Comparison of ENCODE assay signal across 1 cellular context in the genomic region with DNA sequence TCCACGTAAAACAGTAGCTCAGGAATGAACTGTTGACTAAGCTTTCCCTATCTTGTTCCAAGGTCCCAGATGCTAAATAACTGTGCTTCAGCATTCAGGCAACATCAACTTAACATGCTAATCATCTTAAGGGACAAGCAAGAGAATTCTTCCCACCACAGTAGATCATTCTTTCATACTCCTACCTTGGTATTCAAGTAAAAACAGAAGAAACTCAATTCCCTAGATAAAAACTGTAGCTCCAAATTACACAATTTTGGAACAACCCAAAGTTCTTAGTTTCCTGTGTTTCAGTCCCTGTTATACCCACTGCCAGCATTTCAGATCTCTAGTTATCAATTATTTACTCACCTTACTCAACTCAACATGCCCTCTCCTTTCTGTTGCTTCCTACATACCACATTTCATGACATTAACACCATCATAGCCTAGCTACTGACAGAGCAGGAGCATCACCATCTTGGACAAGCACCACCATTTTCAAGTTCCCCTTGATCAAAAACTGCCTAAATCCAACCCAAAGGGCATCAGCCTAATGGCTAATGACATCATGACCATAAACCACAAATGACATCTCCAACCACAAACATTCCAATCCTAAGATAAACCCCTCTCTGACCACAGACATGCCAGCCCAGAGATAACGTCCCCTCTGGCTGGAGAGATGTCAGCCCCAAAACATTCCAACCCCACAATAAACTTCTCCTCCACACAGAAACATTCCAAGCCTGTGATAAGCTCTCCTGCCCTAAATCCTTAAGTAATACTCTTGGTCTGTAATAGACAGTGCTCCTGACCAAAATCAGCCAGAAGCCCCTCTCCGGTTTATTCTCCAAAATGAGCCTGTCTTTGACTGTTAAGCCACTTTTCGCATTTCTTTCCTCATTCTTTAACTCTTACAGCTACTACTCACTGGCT.
TF ChIP-seq lines count a peak whose summit lies in the region.

No MANE protein-coding gene starts in this region.

TF ChIP-seq in IMR-90, 13 proteins besides CTCF, POLR2A, EP300 and RAD21 (continued from another document):
- peak; percentile 29 for TF ChIP-seq FOS (IDR thresholded peaks at IDR 0.05; ENCODE audit: low read depth, low read length)
- TF ChIP-seq, protein P1, sequence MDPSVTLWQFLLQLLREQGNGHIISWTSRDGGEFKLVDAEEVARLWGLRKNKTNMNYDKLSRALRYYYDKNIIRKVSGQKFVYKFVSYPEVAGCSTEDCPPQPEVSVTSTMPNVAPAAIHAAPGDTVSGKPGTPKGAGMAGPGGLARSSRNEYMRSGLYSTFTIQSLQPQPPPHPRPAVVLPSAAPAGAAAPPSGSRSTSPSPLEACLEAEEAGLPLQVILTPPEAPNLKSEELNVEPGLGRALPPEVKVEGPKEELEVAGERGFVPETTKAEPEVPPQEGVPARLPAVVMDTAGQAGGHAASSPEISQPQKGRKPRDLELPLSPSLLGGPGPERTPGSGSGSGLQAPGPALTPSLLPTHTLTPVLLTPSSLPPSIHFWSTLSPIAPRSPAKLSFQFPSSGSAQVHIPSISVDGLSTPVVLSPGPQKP (IDR thresholded peaks at IDR 0.05; ENCODE audit: borderline replicate concordance, low read depth, low read length) = no peak
